In the genomic region with DNA sequence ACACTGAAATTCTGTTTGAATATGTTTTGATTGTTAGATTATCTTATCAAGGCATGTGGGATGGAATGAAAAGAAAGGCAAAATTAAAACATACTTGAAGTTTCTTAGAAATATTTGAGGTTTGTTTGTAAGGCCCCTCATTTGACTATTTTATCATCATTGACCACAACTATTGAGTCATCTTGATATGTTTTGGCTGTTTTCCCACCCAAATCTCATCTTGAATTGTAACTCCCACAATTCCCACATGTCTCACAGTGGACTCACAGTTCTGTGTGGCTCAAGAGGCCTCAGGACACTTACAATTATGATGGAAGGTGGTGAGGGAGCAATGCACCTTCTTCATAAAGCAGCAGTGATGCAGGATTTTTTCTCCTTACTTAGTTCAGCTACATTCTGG, we compare ENCODE assay signal across 26 cellular contexts.
DNase-seq lines count a peak whose midpoint lies in the region; ATAC-seq and TF ChIP-seq lines count a peak whose summit lies in the region.
"Had no signal": no experiment of that assay in that cellular context is flagged by ENCODE, and none has a peak within 500 bp of the region (broad histone marks: within the 10 kb centered on the region; RNA-seq: fewer than 3 reads in every experiment).

No MANE protein-coding gene starts in this region.

- intact Hi-C loops in adrenal gland (cut with DNase I), result no loop called here

- H3K4me3 ChIP-seq in choroid plexus epithelial cell (ENCODE audit: low read depth, low read length) (no peak overlapping the region), adrenal gland (no peak overlapping the region)
- H3K4me3 ChIP-seq: colonic mucosa, left ventricle myocardium inferior, spleen, upper lobe of left lung had no signal

- peaks cover 0 to 9% (median 0%) of the 10 kb centered on the region in 3 donors for H3K9me3 ChIP-seq in adrenal gland (replicated peaks in 1 of 3)
- H3K9me3 ChIP-seq: colonic mucosa had no signal

- DNase-seq in AG08395 (ENCODE audit: low spot score), result peak; percentile 34
- peak; percentile 73 for DNase-seq in HT1080 (ENCODE audit: low read depth)
- DNase-seq in choroid plexus epithelial cell (ENCODE audit: low read depth), result peak; percentile 96
- peak; percentile 94 for DNase-seq in iris pigment epithelial cell (ENCODE audit: low read depth)
- no peak for DNase-seq in activated CD4-positive, alpha-beta memory T cell treated with anti-CD3 and anti-CD28 coated beads, Interleukin-2, amount 10 ng/mL, durations not matched to agents 7 days and 5 days
- no peak for DNase-seq in left lobe of liver (ENCODE audit: low spot score)
- DNase-seq in adrenal gland, result no peak
- no peak for DNase-seq in NCI-H1092 treated with DMSO at 0.1 percent for 48 hours (lab: John Stamatoyannopoulos, UW)
- DNase-seq: ACHN; activated CD4-positive, alpha-beta T cell treated with anti-CD3 and anti-CD28 coated beads, Interleukin-2, amount 50 U/mL, for 48 hours; activated naive CD8-positive, alpha-beta T cell treated with anti-CD3 and anti-CD28 coated beads for 36 hours; activated T-cell treated with anti-CD3 and anti-CD28 coated beads, Interleukin-2, amount 50 U/mL, for 72 hours; colonic mucosa; GF-D8; Kasumi-1; left ventricle myocardium inferior; naive B cell; NCI-H146; NCI-H345; RPMI8226; spleen; stimulated activated naive CD4-positive, alpha-beta T cell; SW 1271; upper lobe of left lung had no signal

- H3K36me3 Mint-ChIP-seq in activated CD4-positive, alpha-beta memory T cell treated with anti-CD3 and anti-CD28 coated beads, Interleukin-2, amount 10 ng/mL, durations not matched to agents 7 days and 5 days (ENCODE audit: low read depth), result no peaks in the 10 kb centered on the region
- H3K36me3 Mint-ChIP-seq: activated naive CD8-positive, alpha-beta T cell treated with anti-CD3 and anti-CD28 coated beads for 36 hours; naive B cell had no signal

- no peak for ATAC-seq in left lobe of liver
- ATAC-seq: activated T-cell treated with anti-CD3 and anti-CD28 coated beads, Interleukin-2, amount 50 U/mL, for 72 hours; esophagus mucosa had no signal

- H3K36me3 ChIP-seq in adrenal gland (replicated peaks in 1 of 2), result no peaks in the 10 kb centered on the region
- H3K36me3 ChIP-seq: colonic mucosa, left ventricle myocardium inferior, spleen, upper lobe of left lung had no signal

- CTCF ChIA-PET in activated CD4-positive, alpha-beta memory T cell treated with anti-CD3 and anti-CD28 coated beads, Interleukin-2, amount 10 ng/mL, durations not matched to agents 7 days and 5 days (lab: Charles Lee), result no interaction called here

- no peak for TF ChIP-seq CTCF in choroid plexus epithelial cell (conservative IDR thresholded peaks at IDR 0.05; ENCODE audit: low read depth, low read length)
- TF ChIP-seq CTCF in adrenal gland (IDR thresholded peaks at IDR 0.05), result no peak

- no peaks in the 10 kb centered on the region for H3K4me1 Mint-ChIP-seq in activated CD4-positive, alpha-beta memory T cell treated with anti-CD3 and anti-CD28 coated beads, Interleukin-2, amount 10 ng/mL, durations not matched to agents 7 days and 5 days
- H3K4me1 Mint-ChIP-seq: activated naive CD8-positive, alpha-beta T cell treated with anti-CD3 and anti-CD28 coated beads for 36 hours; naive B cell had no signal

- no peaks in the 10 kb centered on the region for H3K27me3 Mint-ChIP-seq in activated CD4-positive, alpha-beta memory T cell treated with anti-CD3 and anti-CD28 coated beads, Interleukin-2, amount 10 ng/mL, durations not matched to agents 7 days and 5 days
- H3K27me3 Mint-ChIP-seq: activated naive CD8-positive, alpha-beta T cell treated with anti-CD3 and anti-CD28 coated beads for 36 hours; naive B cell had no signal

- no peaks in the 10 kb centered on the region for H3K27me3 ChIP-seq in adrenal gland
- H3K27me3 ChIP-seq: colonic mucosa, spleen, upper lobe of left lung had no signal

- peaks cover 6% of the 10 kb centered on the region for H3K9me3 Mint-ChIP-seq in activated CD4-positive, alpha-beta memory T cell treated with anti-CD3 and anti-CD28 coated beads, Interleukin-2, amount 10 ng/mL, durations not matched to agents 7 days and 5 days

- POLR2A ChIA-PET in activated CD4-positive, alpha-beta memory T cell treated with anti-CD3 and anti-CD28 coated beads, Interleukin-2, amount 10 ng/mL, durations not matched to agents 7 days and 5 days (lab: Charles Lee), result no interaction called here

- H3K4me1 ChIP-seq in adrenal gland (replicated peaks in 1 of 2), result no peaks in the 10 kb centered on the region
- H3K4me1 ChIP-seq: colonic mucosa, left ventricle myocardium inferior, parathyroid adenoma, spleen, upper lobe of left lung had no signal

- no peak overlapping the region for H3K27ac Mint-ChIP-seq in activated CD4-positive, alpha-beta memory T cell treated with anti-CD3 and anti-CD28 coated beads, Interleukin-2, amount 10 ng/mL, durations not matched to agents 7 days and 5 days
- H3K27ac Mint-ChIP-seq: activated naive CD8-positive, alpha-beta T cell treated with anti-CD3 and anti-CD28 coated beads for 36 hours; activated T-cell treated with anti-CD3 and anti-CD28 coated beads, Interleukin-2, amount 50 U/mL, for 72 hours; naive B cell had no signal

- H3K27ac ChIP-seq in adrenal gland, result no peak overlapping the region
- H3K27ac ChIP-seq: colonic mucosa, left ventricle myocardium inferior, parathyroid adenoma, spleen, upper lobe of left lung had no signal

- no peak overlapping the region for H3K4me3 Mint-ChIP-seq in activated CD4-positive, alpha-beta memory T cell treated with anti-CD3 and anti-CD28 coated beads, Interleukin-2, amount 10 ng/mL, durations not matched to agents 7 days and 5 days
- H3K4me3 Mint-ChIP-seq: activated naive CD8-positive, alpha-beta T cell treated with anti-CD3 and anti-CD28 coated beads for 36 hours; activated T-cell treated with anti-CD3 and anti-CD28 coated beads, Interleukin-2, amount 50 U/mL, for 72 hours; naive B cell had no signal

- no peak for TF ChIP-seq POLR2A in adrenal gland (IDR thresholded peaks at IDR 0.05)

Comparison
In these comparisons a context has a peak if more than half of its experiments do, and no peak if none do; other contexts are left out.
1. DNase-seq: peak in AG08395 (single experiment), HT1080 (single experiment), choroid plexus epithelial cell (single experiment) and iris pigment epithelial cell (single experiment); none in activated CD4-positive, alpha-beta memory T cell treated with anti-CD3 and anti-CD28 coated beads, Interleukin-2, amount 10 ng/mL, durations not matched to agents 7 days and 5 days (single experiment), left lobe of liver (single experiment), adrenal gland (0 of 7) and NCI-H1092 treated with DMSO at 0.1 percent for 48 hours (single experiment).